ENCODE assay signal across 1 cellular context in the genomic region with DNA sequence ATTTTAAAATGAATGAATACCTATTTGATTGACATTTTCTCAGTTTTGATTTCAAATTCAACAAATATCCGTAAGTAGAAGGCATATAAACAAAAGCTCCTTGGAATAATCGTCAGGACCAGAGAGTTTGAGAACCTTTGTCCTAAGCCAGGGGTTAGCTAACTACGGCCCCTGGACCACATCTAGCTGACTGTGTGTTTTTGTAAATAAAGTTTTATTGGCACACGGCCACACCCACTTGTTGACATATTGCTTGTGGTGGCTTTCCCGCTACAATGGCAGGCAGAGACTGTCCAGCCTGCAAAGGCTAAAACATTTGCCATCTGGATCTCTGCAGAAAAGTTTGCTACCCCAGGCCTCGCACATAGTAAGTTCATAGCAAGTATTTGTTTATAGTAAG.
TF ChIP-seq lines count a peak whose summit lies in the region.

No MANE protein-coding gene starts in this region.

TF ChIP-seq in HepG2, 621 proteins besides CTCF, POLR2A, EP300 and RAD21 (continued from another document and continues in another):
- TF ChIP-seq, protein P1, sequence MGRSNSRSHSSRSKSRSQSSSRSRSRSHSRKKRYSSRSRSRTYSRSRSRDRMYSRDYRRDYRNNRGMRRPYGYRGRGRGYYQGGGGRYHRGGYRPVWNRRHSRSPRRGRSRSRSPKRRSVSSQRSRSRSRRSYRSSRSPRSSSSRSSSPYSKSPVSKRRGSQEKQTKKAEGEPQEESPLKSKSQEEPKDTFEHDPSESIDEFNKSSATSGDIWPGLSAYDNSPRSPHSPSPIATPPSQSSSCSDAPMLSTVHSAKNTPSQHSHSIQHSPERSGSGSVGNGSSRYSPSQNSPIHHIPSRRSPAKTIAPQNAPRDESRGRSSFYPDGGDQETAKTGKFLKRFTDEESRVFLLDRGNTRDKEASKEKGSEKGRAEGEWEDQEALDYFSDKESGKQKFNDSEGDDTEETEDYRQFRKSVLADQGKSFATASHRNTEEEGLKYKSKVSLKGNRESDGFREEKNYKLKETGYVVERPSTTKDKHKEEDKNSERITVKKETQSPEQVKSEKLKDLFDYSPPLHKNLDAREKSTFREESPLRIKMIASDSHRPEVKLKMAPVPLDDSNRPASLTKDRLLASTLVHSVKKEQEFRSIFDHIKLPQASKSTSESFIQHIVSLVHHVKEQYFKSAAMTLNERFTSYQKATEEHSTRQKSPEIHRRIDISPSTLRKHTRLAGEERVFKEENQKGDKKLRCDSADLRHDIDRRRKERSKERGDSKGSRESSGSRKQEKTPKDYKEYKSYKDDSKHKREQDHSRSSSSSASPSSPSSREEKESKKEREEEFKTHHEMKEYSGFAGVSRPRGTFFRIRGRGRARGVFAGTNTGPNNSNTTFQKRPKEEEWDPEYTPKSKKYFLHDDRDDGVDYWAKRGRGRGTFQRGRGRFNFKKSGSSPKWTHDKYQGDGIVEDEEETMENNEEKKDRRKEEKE (IDR thresholded peaks at IDR 0.05): no peak
- TF ChIP-seq KAT2B (IDR thresholded peaks at IDR 0.05; ENCODE audit: borderline replicate concordance, low read depth, low read length): no peak
- no peak for TF ChIP-seq REL (CRISPR knock-in tag; conservative IDR thresholded peaks at IDR 0.05)
- no peak for TF ChIP-seq NCOR1 (IDR thresholded peaks at IDR 0.05; ENCODE audit: borderline replicate concordance, low read length)
- TF ChIP-seq GATAD2A (CRISPR knock-in tag; IDR thresholded peaks at IDR 0.05): no peak
- TF ChIP-seq TCF12 (IDR thresholded peaks at IDR 0.05): no peak
- no peak for TF ChIP-seq TCF12 (CRISPR knock-in tag; IDR thresholded peaks at IDR 0.05)
- TF ChIP-seq, protein P2, sequence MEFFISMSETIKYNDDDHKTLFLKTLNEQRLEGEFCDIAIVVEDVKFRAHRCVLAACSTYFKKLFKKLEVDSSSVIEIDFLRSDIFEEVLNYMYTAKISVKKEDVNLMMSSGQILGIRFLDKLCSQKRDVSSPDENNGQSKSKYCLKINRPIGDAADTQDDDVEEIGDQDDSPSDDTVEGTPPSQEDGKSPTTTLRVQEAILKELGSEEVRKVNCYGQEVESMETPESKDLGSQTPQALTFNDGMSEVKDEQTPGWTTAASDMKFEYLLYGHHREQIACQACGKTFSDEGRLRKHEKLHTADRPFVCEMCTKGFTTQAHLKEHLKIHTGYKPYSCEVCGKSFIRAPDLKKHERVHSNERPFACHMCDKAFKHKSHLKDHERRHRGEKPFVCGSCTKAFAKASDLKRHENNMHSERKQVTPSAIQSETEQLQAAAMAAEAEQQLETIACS (CRISPR knock-in tag; IDR thresholded peaks at IDR 0.05): no peak
- no peak for TF ChIP-seq ZNF230 (CRISPR knock-in tag; IDR thresholded peaks at IDR 0.05)
- no peak for TF ChIP-seq ZBTB8A (CRISPR knock-in tag; IDR thresholded peaks at IDR 0.05; ENCODE audit: borderline replicate concordance, low read depth)
- no peak for TF ChIP-seq SP1 (IDR thresholded peaks at IDR 0.05)
- TF ChIP-seq SP1 (CRISPR knock-in tag; IDR thresholded peaks at IDR 0.05): peak; percentile 99
- no peak for TF ChIP-seq ZNF550 (CRISPR knock-in tag; IDR thresholded peaks at IDR 0.05; ENCODE audit: borderline replicate concordance)
- no peak for TF ChIP-seq PAWR (CRISPR knock-in tag; IDR thresholded peaks at IDR 0.05; ENCODE audit: borderline replicate concordance)
- TF ChIP-seq ZNF644 (CRISPR knock-in tag; IDR thresholded peaks at IDR 0.05; ENCODE audit: low read depth): no peak
- TF ChIP-seq NFYB (CRISPR knock-in tag; IDR thresholded peaks at IDR 0.05): no peak
- TF ChIP-seq, protein P3, sequence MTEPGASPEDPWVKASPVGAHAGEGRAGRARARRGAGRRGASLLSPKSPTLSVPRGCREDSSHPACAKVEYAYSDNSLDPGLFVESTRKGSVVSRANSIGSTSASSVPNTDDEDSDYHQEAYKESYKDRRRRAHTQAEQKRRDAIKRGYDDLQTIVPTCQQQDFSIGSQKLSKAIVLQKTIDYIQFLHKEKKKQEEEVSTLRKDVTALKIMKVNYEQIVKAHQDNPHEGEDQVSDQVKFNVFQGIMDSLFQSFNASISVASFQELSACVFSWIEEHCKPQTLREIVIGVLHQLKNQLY (CRISPR knock-in tag; IDR thresholded peaks at IDR 0.05): no peak
- 0 out of 4 replicates have a peak, but pooled peaks of 1 of the 2 experiments have one; percentile 37 for TF ChIP-seq KLF16 (CRISPR knock-in tag; IDR thresholded peaks at IDR 0.05)
- TF ChIP-seq ZC3H4 (CRISPR knock-in tag; IDR thresholded peaks at IDR 0.05; ENCODE audit: borderline replicate concordance): no peak
- TF ChIP-seq SRSF1 (optimal IDR thresholded peaks at IDR 0.05; ENCODE audit: low read depth, low read length): no peak
- no peak for TF ChIP-seq ZFP37 (CRISPR knock-in tag; IDR thresholded peaks at IDR 0.05; ENCODE audit: borderline replicate concordance)
- peak; percentile 69; the same call in 1 of the 2 replicates for TF ChIP-seq KLF9 (CRISPR knock-in tag; IDR thresholded peaks at IDR 0.05; ENCODE audit: low read depth)
- no peak for TF ChIP-seq MIXL1 (CRISPR knock-in tag; IDR thresholded peaks at IDR 0.05)
- TF ChIP-seq ZNF33B (CRISPR knock-in tag; IDR thresholded peaks at IDR 0.05): no peak
- TF ChIP-seq, protein P4, sequence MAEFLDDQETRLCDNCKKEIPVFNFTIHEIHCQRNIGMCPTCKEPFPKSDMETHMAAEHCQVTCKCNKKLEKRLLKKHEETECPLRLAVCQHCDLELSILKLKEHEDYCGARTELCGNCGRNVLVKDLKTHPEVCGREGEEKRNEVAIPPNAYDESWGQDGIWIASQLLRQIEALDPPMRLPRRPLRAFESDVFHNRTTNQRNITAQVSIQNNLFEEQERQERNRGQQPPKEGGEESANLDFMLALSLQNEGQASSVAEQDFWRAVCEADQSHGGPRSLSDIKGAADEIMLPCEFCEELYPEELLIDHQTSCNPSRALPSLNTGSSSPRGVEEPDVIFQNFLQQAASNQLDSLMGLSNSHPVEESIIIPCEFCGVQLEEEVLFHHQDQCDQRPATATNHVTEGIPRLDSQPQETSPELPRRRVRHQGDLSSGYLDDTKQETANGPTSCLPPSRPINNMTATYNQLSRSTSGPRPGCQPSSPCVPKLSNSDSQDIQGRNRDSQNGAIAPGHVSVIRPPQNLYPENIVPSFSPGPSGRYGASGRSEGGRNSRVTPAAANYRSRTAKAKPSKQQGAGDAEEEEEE (CRISPR knock-in tag; IDR thresholded peaks at IDR 0.05; ENCODE audit: borderline replicate concordance): no peak
- TF ChIP-seq, protein P5, sequence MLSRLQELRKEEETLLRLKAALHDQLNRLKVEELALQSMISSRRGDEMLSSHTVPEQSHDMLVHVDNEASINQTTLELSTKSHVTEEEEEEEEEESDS (CRISPR knock-in tag; IDR thresholded peaks at IDR 0.05; ENCODE audit: borderline replicate concordance): no peak
- TF ChIP-seq GATAD1 (CRISPR knock-in tag; IDR thresholded peaks at IDR 0.05): no peak
- no peak for TF ChIP-seq KDM5A (IDR thresholded peaks at IDR 0.05; ENCODE audit: borderline replicate concordance, low read length)
- no peak for TF ChIP-seq CHD2 (IDR thresholded peaks at IDR 0.05; ENCODE audit: low read depth, low read length)
- TF ChIP-seq FOXA3 (CRISPR knock-in tag; IDR thresholded peaks at IDR 0.05): peak; percentile 55
- TF ChIP-seq, protein P6, sequence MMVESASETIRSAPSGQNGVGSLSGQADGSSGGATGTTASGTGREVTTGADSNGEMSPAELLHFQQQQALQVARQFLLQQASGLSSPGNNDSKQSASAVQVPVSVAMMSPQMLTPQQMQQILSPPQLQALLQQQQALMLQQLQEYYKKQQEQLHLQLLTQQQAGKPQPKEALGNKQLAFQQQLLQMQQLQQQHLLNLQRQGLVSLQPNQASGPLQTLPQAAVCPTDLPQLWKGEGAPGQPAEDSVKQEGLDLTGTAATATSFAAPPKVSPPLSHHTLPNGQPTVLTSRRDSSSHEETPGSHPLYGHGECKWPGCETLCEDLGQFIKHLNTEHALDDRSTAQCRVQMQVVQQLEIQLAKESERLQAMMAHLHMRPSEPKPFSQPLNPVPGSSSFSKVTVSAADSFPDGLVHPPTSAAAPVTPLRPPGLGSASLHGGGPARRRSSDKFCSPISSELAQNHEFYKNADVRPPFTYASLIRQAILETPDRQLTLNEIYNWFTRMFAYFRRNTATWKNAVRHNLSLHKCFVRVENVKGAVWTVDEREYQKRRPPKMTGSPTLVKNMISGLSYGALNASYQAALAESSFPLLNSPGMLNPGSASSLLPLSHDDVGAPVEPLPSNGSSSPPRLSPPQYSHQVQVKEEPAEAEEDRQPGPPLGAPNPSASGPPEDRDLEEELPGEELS (CRISPR knock-in tag; IDR thresholded peaks at IDR 0.05): peak; percentile 45
- TF ChIP-seq, protein P7, sequence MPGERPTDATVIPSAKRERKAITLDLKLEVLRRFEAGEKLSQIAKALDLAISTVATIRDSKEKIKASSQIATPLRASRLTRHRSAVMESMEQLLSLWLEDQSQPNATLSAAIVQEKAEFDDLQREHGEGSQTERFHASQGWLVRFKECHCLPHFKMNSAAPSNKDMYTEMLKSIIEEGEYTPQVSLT (CRISPR knock-in tag; IDR thresholded peaks at IDR 0.05; ENCODE audit: borderline replicate concordance, low read depth): no peak
- no peak for TF ChIP-seq ZNF564 (CRISPR knock-in tag; IDR thresholded peaks at IDR 0.05)
- no peak for TF ChIP-seq ARNT (IDR thresholded peaks at IDR 0.05)
- TF ChIP-seq SRSF4 (IDR thresholded peaks at IDR 0.05; ENCODE audit: low read depth, low read length, poor library complexity, severe bottlenecking): no peak
- no peak for TF ChIP-seq ZNF138 (CRISPR knock-in tag; IDR thresholded peaks at IDR 0.05; ENCODE audit: low read depth)
- TF ChIP-seq, protein P8, sequence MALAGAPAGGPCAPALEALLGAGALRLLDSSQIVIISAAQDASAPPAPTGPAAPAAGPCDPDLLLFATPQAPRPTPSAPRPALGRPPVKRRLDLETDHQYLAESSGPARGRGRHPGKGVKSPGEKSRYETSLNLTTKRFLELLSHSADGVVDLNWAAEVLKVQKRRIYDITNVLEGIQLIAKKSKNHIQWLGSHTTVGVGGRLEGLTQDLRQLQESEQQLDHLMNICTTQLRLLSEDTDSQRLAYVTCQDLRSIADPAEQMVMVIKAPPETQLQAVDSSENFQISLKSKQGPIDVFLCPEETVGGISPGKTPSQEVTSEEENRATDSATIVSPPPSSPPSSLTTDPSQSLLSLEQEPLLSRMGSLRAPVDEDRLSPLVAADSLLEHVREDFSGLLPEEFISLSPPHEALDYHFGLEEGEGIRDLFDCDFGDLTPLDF (CRISPR knock-in tag; IDR thresholded peaks at IDR 0.05): no peak
- TF ChIP-seq, protein P9, sequence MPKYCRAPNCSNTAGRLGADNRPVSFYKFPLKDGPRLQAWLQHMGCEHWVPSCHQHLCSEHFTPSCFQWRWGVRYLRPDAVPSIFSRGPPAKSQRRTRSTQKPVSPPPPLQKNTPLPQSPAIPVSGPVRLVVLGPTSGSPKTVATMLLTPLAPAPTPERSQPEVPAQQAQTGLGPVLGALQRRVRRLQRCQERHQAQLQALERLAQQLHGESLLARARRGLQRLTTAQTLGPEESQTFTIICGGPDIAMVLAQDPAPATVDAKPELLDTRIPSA (CRISPR knock-in tag; IDR thresholded peaks at IDR 0.05; ENCODE audit: borderline replicate concordance): no peak
- TF ChIP-seq PCBP1 (IDR thresholded peaks at IDR 0.05; ENCODE audit: borderline replicate concordance, low read depth, low read length): no peak
- no peak for TF ChIP-seq CCDC6 (CRISPR knock-in tag; IDR thresholded peaks at IDR 0.05)
- TF ChIP-seq, protein P10, sequence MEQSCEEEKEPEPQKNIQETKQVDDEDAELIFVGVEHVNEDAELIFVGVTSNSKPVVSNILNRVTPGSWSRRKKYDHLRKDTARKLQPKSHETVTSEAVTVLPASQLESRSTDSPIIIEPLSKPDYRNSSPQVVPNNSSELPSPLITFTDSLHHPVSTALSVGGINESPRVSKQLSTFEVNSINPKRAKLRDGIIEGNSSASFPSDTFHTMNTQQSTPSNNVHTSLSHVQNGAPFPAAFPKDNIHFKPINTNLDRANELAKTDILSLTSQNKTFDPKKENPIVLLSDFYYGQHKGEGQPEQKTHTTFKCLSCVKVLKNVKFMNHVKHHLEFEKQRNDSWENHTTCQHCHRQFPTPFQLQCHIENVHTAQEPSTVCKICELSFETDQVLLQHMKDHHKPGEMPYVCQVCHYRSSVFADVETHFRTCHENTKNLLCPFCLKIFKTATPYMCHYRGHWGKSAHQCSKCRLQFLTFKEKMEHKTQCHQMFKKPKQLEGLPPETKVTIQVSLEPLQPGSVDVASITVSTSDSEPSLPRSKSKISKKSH (CRISPR knock-in tag; IDR thresholded peaks at IDR 0.05; ENCODE audit: borderline replicate concordance): no peak
- no peak for TF ChIP-seq HNF4G (IDR thresholded peaks at IDR 0.05; ENCODE audit: borderline replicate concordance, low read depth, low read length)
- no peak for TF ChIP-seq HNF4G (CRISPR knock-in tag; IDR thresholded peaks at IDR 0.05; ENCODE audit: borderline replicate concordance, low read depth)
- TF ChIP-seq, protein P11, sequence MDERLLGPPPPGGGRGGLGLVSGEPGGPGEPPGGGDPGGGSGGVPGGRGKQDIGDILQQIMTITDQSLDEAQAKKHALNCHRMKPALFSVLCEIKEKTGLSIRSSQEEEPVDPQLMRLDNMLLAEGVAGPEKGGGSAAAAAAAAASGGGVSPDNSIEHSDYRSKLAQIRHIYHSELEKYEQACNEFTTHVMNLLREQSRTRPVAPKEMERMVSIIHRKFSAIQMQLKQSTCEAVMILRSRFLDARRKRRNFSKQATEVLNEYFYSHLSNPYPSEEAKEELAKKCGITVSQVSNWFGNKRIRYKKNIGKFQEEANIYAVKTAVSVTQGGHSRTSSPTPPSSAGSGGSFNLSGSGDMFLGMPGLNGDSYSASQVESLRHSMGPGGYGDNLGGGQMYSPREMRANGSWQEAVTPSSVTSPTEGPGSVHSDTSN (CRISPR knock-in tag; IDR thresholded peaks at IDR 0.05): no peak
- no peak for TF ChIP-seq ZNF101 (CRISPR knock-in tag; IDR thresholded peaks at IDR 0.05; ENCODE audit: borderline replicate concordance, low read depth)
- TF ChIP-seq ZFY (CRISPR knock-in tag; IDR thresholded peaks at IDR 0.05): no peak
- TF ChIP-seq SMAD3 (CRISPR knock-in tag; IDR thresholded peaks at IDR 0.05): no peak
- no peak for TF ChIP-seq CENPX (CRISPR knock-in tag; IDR thresholded peaks at IDR 0.05)
- TF ChIP-seq ZNF333 (CRISPR knock-in tag; IDR thresholded peaks at IDR 0.05; ENCODE audit: borderline replicate concordance): no peak
- no peak for TF ChIP-seq GABPB1 (CRISPR knock-in tag; IDR thresholded peaks at IDR 0.05)
- no peak for TF ChIP-seq ESRRA (CRISPR knock-in tag; IDR thresholded peaks at IDR 0.05; ENCODE audit: low read depth)
- TF ChIP-seq MYNN (CRISPR knock-in tag; IDR thresholded peaks at IDR 0.05; ENCODE audit: low read depth): no peak
- TF ChIP-seq, protein P12, sequence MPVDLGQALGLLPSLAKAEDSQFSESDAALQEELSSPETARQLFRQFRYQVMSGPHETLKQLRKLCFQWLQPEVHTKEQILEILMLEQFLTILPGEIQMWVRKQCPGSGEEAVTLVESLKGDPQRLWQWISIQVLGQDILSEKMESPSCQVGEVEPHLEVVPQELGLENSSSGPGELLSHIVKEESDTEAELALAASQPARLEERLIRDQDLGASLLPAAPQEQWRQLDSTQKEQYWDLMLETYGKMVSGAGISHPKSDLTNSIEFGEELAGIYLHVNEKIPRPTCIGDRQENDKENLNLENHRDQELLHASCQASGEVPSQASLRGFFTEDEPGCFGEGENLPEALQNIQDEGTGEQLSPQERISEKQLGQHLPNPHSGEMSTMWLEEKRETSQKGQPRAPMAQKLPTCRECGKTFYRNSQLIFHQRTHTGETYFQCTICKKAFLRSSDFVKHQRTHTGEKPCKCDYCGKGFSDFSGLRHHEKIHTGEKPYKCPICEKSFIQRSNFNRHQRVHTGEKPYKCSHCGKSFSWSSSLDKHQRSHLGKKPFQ (CRISPR knock-in tag; IDR thresholded peaks at IDR 0.05; ENCODE audit: insufficient replicate concordance): no peak
- TF ChIP-seq DR1 (CRISPR knock-in tag; IDR thresholded peaks at IDR 0.05): no peak
- no peak for TF ChIP-seq ATM (IDR thresholded peaks at IDR 0.05; ENCODE audit: borderline replicate concordance)
